In the genomic region with DNA sequence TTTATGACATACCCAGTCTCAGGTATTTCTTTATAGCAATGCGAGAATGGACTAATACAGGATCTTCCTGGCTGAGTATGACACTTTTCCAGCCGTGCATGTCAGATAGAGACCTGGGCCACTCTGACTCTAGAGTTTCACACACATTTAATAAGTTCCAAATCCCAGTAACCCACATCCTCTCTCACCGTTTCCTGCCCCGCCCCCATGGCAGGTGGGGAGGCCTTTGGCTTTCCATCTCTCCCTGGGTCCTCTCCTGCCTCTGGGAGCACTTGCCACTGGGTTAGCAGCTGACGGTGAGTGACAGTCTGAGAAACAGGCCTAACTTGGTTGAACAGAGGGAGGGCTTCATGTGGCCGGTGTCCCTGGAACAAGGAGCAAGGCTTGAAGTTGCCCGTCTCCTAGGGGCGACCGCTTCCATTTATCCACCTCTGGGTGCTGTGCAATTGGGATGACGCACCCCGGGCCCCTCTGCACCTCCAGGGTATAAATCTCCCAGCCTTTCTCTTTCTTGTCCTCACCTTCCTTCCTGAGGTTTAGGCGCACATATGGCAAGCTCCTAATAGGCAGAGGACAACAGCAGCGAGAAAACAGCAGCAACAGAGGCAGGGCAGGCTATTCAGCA, we compare ENCODE assay signal across 22 cellular contexts.
DNase-seq lines count a peak whose midpoint lies in the region; ATAC-seq and TF ChIP-seq lines count a peak whose summit lies in the region.
"Had no signal": no experiment of that assay in that cellular context is flagged by ENCODE, and none has a peak within 500 bp of the region (broad histone marks: within the 10 kb centered on the region; RNA-seq: fewer than 3 reads in every experiment).

No MANE protein-coding gene starts in this region.

- CTCF ChIA-PET in activated B cell treated with CpG ODN at 0.5 μM for 24 hours (lab: Charles Lee) = no interaction called here

- POLR2A ChIA-PET in activated B cell treated with CpG ODN at 0.5 μM for 24 hours (lab: Charles Lee) = no interaction called here

- DNase-seq in activated effector memory CD4-positive, alpha-beta T cell treated with anti-CD3 and anti-CD28 coated beads, Interleukin-2, amount 50 U/mL, for 16 hours = peak; percentile 57
- no peak for DNase-seq in activated effector memory CD4-positive, alpha-beta T cell treated with Interleukin-2 at 50 U/mL for 16 hours
- DNase-seq in Jurkat, Clone E6-1 (ENCODE audit: low read depth, low spot score) = peak; percentile 83
- peak; percentile 7 for DNase-seq in activated B cell treated with CpG ODN at 0.5 μM for 24 hours
- DNase-seq in posterior vena cava (ENCODE audit: low spot score) = peak; percentile 58
- DNase-seq in stimulated activated CD4-positive, alpha-beta T cell treated with anti-CD3 and anti-CD28 coated beads, Interleukin-4, amount 100 ng/mL, for 24 hours = no peak
- no peak for DNase-seq in HUDEP-2 (lab: John Stamatoyannopoulos, UW; ENCODE audit: unreplicated experiment in 76 of 76)
- DNase-seq: Calu3, DMS53, EL, GF-D8, MG63, NCI-H1417, NCI-H187, NCI-H446, NCI-H526, OCI-M1, Right ventricle myocardium superior had no signal

- H3K36me3 Mint-ChIP-seq in activated B cell treated with CpG ODN at 0.5 μM for 24 hours (ENCODE audit: low read depth) = no peaks in the 10 kb centered on the region
- H3K36me3 Mint-ChIP-seq: CD8-positive, alpha-beta memory T cell; IgD-negative memory B cell had no signal

- intact Hi-C loops in activated B cell treated with CpG ODN at 0.5 μM for 24 hours (cut with micrococcal nuclease) (no loop called here), posterior vena cava (cut with DNase I) (no loop called here)

- H3K4me1 Mint-ChIP-seq in activated B cell treated with CpG ODN at 0.5 μM for 24 hours = no peaks in the 10 kb centered on the region
- H3K4me1 Mint-ChIP-seq: IgD-negative memory B cell had no signal

- ATAC-seq in activated B cell treated with CpG ODN at 0.5 μM for 24 hours (ENCODE audit: low read depth) (no peak), HG03196 (IDR thresholded peaks at IDR 0.05; ENCODE audit: unreplicated experiment) (no peak)
- ATAC-seq: HCT116 had no signal

- H3K4me3 ChIP-seq in Jurkat, Clone E6-1 (ENCODE audit: low read length) = peak overlapping the region; percentile 41
- H3K4me3 ChIP-seq: MG63 had no signal

- peaks cover 11% of the 10 kb centered on the region for H3K27me3 Mint-ChIP-seq in activated B cell treated with CpG ODN at 0.5 μM for 24 hours

- peaks cover 3% of the 10 kb centered on the region for H3K9me3 Mint-ChIP-seq in activated B cell treated with CpG ODN at 0.5 μM for 24 hours
- H3K9me3 Mint-ChIP-seq: CD8-positive, alpha-beta memory T cell; IgD-negative memory B cell had no signal

- H3K4me3 Mint-ChIP-seq in activated B cell treated with CpG ODN at 0.5 μM for 24 hours = no peak overlapping the region
- H3K4me3 Mint-ChIP-seq: CD8-positive, alpha-beta memory T cell; IgD-negative memory B cell had no signal

- no peak overlapping the region for H3K27ac Mint-ChIP-seq in activated B cell treated with CpG ODN at 0.5 μM for 24 hours
- H3K27ac Mint-ChIP-seq: CD8-positive, alpha-beta memory T cell; IgD-negative memory B cell had no signal

- TF ChIP-seq CTCF in activated B cell treated with CpG ODN at 0.5 μM for 24 hours (IDR thresholded peaks at IDR 0.05) = no peak

Comparison
In these comparisons a context has a peak if more than half of its experiments do, and no peak if none do; other contexts are left out.
1. DNase-seq: peak in activated effector memory CD4-positive, alpha-beta T cell treated with anti-CD3 and anti-CD28 coated beads, Interleukin-2, amount 50 U/mL, for 16 hours (single experiment), Jurkat, Clone E6-1 (single experiment), activated B cell treated with CpG ODN at 0.5 μM for 24 hours (single experiment) and posterior vena cava (single experiment); none in activated effector memory CD4-positive, alpha-beta T cell treated with Interleukin-2 at 50 U/mL for 16 hours (single experiment), stimulated activated CD4-positive, alpha-beta T cell treated with anti-CD3 and anti-CD28 coated beads, Interleukin-4, amount 100 ng/mL, for 24 hours (single experiment) and HUDEP-2 (0 of 76).